ENCODE assay signal across 2 cellular contexts in the genomic region with DNA sequence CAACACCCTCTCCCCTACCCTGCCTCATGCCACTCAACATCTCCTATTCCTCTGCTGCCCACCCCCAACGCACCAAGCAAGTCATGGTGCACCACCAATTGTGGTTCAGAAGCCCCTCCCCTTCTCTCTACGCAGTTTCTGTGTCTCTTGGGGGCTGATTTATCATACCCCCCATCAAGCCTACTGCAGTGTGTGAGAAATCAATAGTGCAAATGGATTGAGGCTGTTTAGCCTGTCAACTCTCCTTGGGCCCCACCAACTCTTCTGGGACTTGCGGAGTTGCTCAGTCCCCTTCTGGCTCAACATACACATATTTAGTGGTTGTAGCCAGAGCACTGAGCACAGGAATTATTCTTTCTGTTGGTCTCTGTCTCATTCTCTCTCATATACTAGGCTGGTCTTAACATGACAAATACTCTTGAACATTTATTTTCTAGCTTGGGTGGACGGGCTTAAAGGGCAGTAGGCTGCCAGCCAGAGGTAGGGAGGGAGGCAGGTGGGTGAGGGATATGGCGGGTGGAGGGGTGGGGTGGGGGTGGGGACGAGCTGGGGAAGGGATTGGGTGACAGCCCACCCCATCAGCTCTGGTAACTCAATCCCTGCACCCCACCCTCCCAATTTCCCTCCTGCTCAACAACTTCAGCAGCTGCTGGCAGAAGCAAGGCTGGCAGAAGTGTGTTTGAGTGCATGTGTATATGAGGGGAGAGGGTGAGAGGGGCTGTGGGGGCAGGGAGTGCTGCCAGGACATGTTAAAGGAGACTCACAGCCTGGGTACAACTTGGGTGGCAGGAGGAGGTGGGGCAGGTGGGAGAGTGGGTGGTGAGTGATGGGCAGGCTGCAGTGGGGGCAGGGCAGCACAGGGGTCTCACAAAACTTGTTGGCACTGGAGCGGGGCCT.
TF ChIP-seq lines count a peak whose summit lies in the region.

No MANE protein-coding gene starts in this region.

TF ChIP-seq in liver, 16 proteins besides CTCF, POLR2A, EP300 and RAD21:
- TF ChIP-seq, protein P1, sequence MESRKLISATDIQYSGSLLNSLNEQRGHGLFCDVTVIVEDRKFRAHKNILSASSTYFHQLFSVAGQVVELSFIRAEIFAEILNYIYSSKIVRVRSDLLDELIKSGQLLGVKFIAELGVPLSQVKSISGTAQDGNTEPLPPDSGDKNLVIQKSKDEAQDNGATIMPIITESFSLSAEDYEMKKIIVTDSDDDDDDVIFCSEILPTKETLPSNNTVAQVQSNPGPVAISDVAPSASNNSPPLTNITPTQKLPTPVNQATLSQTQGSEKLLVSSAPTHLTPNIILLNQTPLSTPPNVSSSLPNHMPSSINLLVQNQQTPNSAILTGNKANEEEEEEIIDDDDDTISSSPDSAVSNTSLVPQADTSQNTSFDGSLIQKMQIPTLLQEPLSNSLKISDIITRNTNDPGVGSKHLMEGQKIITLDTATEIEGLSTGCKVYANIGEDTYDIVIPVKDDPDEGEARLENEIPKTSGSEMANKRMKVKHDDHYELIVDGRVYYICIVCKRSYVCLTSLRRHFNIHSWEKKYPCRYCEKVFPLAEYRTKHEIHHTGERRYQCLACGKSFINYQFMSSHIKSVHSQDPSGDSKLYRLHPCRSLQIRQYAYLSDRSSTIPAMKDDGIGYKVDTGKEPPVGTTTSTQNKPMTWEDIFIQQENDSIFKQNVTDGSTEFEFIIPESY (IDR thresholded peaks at IDR 0.05): no peak
- no peak for TF ChIP-seq GABPA (IDR thresholded peaks at IDR 0.05 in 1 of 2, conservative IDR thresholded peaks at IDR 0.05 in 1 of 2)
- TF ChIP-seq, protein P2, sequence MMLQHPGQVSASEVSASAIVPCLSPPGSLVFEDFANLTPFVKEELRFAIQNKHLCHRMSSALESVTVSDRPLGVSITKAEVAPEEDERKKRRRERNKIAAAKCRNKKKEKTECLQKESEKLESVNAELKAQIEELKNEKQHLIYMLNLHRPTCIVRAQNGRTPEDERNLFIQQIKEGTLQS (IDR thresholded peaks at IDR 0.05): no peak
- TF ChIP-seq SP1 (IDR thresholded peaks at IDR 0.05): no peak
- TF ChIP-seq TAF1 (conservative IDR thresholded peaks at IDR 0.05): no peak
- TF ChIP-seq NR2F2 (IDR thresholded peaks at IDR 0.05): no peak
- no peak for TF ChIP-seq FOXA1 (IDR thresholded peaks at IDR 0.05)
- TF ChIP-seq, protein P3, sequence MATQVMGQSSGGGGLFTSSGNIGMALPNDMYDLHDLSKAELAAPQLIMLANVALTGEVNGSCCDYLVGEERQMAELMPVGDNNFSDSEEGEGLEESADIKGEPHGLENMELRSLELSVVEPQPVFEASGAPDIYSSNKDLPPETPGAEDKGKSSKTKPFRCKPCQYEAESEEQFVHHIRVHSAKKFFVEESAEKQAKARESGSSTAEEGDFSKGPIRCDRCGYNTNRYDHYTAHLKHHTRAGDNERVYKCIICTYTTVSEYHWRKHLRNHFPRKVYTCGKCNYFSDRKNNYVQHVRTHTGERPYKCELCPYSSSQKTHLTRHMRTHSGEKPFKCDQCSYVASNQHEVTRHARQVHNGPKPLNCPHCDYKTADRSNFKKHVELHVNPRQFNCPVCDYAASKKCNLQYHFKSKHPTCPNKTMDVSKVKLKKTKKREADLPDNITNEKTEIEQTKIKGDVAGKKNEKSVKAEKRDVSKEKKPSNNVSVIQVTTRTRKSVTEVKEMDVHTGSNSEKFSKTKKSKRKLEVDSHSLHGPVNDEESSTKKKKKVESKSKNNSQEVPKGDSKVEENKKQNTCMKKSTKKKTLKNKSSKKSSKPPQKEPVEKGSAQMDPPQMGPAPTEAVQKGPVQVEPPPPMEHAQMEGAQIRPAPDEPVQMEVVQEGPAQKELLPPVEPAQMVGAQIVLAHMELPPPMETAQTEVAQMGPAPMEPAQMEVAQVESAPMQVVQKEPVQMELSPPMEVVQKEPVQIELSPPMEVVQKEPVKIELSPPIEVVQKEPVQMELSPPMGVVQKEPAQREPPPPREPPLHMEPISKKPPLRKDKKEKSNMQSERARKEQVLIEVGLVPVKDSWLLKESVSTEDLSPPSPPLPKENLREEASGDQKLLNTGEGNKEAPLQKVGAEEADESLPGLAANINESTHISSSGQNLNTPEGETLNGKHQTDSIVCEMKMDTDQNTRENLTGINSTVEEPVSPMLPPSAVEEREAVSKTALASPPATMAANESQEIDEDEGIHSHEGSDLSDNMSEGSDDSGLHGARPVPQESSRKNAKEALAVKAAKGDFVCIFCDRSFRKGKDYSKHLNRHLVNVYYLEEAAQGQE (IDR thresholded peaks at IDR 0.05): no peak
- TF ChIP-seq HNF4A (conservative IDR thresholded peaks at IDR 0.05): no peak

TF ChIP-seq in HepG2, 621 proteins besides CTCF, POLR2A, EP300 and RAD21 (continues in another document):
- TF ChIP-seq, protein P4, sequence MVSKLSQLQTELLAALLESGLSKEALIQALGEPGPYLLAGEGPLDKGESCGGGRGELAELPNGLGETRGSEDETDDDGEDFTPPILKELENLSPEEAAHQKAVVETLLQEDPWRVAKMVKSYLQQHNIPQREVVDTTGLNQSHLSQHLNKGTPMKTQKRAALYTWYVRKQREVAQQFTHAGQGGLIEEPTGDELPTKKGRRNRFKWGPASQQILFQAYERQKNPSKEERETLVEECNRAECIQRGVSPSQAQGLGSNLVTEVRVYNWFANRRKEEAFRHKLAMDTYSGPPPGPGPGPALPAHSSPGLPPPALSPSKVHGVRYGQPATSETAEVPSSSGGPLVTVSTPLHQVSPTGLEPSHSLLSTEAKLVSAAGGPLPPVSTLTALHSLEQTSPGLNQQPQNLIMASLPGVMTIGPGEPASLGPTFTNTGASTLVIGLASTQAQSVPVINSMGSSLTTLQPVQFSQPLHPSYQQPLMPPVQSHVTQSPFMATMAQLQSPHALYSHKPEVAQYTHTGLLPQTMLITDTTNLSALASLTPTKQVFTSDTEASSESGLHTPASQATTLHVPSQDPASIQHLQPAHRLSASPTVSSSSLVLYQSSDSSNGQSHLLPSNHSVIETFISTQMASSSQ (IDR thresholded peaks at IDR 0.05; ENCODE audit: low read depth): no peak
- TF ChIP-seq, protein P4 (CRISPR knock-in tag; IDR thresholded peaks at IDR 0.05; ENCODE audit: borderline replicate concordance): no peak
- TF ChIP-seq ZNF230 (CRISPR knock-in tag; IDR thresholded peaks at IDR 0.05): no peak
- TF ChIP-seq ZNF556 (CRISPR knock-in tag; IDR thresholded peaks at IDR 0.05; ENCODE audit: borderline replicate concordance): no peak
- no peak for TF ChIP-seq CCAR2 (optimal IDR thresholded peaks at IDR 0.05; ENCODE audit: low read depth, low read length)
- TF ChIP-seq, protein P5, sequence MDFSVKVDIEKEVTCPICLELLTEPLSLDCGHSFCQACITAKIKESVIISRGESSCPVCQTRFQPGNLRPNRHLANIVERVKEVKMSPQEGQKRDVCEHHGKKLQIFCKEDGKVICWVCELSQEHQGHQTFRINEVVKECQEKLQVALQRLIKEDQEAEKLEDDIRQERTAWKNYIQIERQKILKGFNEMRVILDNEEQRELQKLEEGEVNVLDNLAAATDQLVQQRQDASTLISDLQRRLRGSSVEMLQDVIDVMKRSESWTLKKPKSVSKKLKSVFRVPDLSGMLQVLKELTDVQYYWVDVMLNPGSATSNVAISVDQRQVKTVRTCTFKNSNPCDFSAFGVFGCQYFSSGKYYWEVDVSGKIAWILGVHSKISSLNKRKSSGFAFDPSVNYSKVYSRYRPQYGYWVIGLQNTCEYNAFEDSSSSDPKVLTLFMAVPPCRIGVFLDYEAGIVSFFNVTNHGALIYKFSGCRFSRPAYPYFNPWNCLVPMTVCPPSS (IDR thresholded peaks at IDR 0.05): no peak
- no peak for TF ChIP-seq ZFAT (CRISPR knock-in tag; conservative IDR thresholded peaks at IDR 0.05)
- TF ChIP-seq, protein P6, sequence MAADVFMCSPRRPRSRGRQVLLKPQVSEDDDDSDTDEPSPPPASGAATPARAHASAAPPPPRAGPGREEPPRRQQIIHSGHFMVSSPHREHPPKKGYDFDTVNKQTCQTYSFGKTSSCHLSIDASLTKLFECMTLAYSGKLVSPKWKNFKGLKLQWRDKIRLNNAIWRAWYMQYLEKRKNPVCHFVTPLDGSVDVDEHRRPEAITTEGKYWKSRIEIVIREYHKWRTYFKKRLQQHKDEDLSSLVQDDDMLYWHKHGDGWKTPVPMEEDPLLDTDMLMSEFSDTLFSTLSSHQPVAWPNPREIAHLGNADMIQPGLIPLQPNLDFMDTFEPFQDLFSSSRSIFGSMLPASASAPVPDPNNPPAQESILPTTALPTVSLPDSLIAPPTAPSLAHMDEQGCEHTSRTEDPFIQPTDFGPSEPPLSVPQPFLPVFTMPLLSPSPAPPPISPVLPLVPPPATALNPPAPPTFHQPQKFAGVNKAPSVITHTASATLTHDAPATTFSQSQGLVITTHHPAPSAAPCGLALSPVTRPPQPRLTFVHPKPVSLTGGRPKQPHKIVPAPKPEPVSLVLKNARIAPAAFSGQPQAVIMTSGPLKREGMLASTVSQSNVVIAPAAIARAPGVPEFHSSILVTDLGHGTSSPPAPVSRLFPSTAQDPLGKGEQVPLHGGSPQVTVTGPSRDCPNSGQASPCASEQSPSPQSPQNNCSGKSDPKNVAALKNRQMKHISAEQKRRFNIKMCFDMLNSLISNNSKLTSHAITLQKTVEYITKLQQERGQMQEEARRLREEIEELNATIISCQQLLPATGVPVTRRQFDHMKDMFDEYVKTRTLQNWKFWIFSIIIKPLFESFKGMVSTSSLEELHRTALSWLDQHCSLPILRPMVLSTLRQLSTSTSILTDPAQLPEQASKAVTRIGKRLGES (CRISPR knock-in tag; IDR thresholded peaks at IDR 0.05; ENCODE audit: borderline replicate concordance): no peak
- TF ChIP-seq, protein P7, sequence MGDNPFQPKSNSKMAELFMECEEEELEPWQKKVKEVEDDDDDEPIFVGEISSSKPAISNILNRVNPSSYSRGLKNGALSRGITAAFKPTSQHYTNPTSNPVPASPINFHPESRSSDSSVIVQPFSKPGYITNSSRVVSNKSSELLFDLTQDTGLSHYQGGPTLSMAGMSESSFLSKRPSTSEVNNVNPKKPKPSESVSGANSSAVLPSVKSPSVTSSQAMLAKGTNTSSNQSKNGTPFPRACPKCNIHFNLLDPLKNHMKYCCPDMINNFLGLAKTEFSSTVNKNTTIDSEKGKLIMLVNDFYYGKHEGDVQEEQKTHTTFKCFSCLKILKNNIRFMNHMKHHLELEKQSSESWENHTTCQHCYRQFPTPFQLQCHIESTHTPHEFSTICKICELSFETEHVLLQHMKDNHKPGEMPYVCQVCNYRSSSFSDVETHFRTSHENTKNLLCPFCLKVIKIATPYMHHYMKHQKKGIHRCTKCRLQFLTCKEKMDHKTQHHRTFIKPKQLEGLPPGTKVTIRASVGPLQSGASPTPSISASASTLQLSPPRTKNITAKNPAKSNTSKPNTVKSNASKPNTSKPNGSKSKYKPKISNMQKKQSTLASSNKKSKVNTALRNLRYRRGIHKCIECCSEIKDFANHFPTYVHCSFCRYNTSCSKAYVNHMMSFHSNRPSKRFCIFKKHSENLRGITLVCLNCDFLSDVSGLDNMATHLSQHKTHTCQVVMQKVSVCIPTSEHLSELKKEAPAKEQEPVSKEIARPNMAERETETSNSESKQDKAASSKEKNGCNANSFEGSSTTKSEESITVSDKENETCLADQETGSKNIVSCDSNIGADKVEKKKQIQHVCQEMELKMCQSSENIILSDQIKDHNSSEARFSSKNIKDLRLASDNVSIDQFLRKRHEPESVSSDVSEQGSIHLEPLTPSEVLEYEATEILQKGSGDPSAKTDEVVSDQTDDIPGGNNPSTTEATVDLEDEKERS (CRISPR knock-in tag; IDR thresholded peaks at IDR 0.05): no peak
- TF ChIP-seq, protein P8, sequence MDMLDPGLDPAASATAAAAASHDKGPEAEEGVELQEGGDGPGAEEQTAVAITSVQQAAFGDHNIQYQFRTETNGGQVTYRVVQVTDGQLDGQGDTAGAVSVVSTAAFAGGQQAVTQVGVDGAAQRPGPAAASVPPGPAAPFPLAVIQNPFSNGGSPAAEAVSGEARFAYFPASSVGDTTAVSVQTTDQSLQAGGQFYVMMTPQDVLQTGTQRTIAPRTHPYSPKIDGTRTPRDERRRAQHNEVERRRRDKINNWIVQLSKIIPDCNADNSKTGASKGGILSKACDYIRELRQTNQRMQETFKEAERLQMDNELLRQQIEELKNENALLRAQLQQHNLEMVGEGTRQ (IDR thresholded peaks at IDR 0.05; ENCODE audit: low read depth, low read length): no peak
- TF ChIP-seq, protein P8 (CRISPR knock-in tag; IDR thresholded peaks at IDR 0.05; ENCODE audit: borderline replicate concordance): no peak
- TF ChIP-seq, protein P9, sequence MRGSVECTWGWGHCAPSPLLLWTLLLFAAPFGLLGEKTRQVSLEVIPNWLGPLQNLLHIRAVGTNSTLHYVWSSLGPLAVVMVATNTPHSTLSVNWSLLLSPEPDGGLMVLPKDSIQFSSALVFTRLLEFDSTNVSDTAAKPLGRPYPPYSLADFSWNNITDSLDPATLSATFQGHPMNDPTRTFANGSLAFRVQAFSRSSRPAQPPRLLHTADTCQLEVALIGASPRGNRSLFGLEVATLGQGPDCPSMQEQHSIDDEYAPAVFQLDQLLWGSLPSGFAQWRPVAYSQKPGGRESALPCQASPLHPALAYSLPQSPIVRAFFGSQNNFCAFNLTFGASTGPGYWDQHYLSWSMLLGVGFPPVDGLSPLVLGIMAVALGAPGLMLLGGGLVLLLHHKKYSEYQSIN (CRISPR knock-in tag; IDR thresholded peaks at IDR 0.05; ENCODE audit: borderline replicate concordance): no peak
- TF ChIP-seq ZBTB7B (CRISPR knock-in tag; IDR thresholded peaks at IDR 0.05): no peak
- TF ChIP-seq ZNF615 (CRISPR knock-in tag; IDR thresholded peaks at IDR 0.05; ENCODE audit: borderline replicate concordance): no peak
- TF ChIP-seq, protein P10, sequence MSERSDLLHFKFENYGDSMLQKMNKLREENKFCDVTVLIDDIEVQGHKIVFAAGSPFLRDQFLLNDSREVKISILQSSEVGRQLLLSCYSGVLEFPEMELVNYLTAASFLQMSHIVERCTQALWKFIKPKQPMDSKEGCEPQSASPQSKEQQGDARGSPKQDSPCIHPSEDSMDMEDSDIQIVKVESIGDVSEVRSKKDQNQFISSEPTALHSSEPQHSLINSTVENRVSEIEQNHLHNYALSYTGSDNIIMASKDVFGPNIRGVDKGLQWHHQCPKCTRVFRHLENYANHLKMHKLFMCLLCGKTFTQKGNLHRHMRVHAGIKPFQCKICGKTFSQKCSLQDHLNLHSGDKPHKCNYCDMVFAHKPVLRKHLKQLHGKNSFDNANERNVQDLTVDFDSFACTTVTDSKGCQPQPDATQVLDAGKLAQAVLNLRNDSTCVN (CRISPR knock-in tag; IDR thresholded peaks at IDR 0.05; ENCODE audit: borderline replicate concordance): no peak
- no peak for TF ChIP-seq PTBP1 (IDR thresholded peaks at IDR 0.05; ENCODE audit: low read depth, low read length, poor library complexity, severe bottlenecking)
- no peak for TF ChIP-seq CREM (IDR thresholded peaks at IDR 0.05)
- no peak for TF ChIP-seq CREM (CRISPR knock-in tag; IDR thresholded peaks at IDR 0.05)
